In genomic region chr10:605632-606325, GRCh38 we compare ENCODE assay signal across 21 cellular contexts.
DNase-seq lines count a peak whose midpoint lies in the region; ATAC-seq, FAIRE-seq and TF ChIP-seq lines count a peak whose summit lies in the region.
"Had no signal": no experiment of that assay in that cellular context is flagged by ENCODE, and none has a peak within 500 bp of the region (broad histone marks: within the 10 kb centered on the region; RNA-seq: fewer than 3 reads in every experiment).

No MANE protein-coding gene starts in this region.

- H2AFZ ChIP-seq in neuronal stem cell (ENCODE audit: low read length), result no peak overlapping the region

- no peak overlapping the region for H3K23ac ChIP-seq in neuronal stem cell (ENCODE audit: low read depth, low read length, poor library complexity)

- H3K9me3 ChIP-seq in heart right ventricle (no peaks in the 10 kb centered on the region), kidney (ENCODE audit: control insufficient read depth in 1 of 2, low read length in 2 of 2) (no peaks in the 10 kb centered on the region), neuronal stem cell (replicated peaks in 1 of 2; ENCODE audit: control insufficient read depth in 2 of 2, insufficient read depth in 1 of 2, low read depth in 1 of 2, low read length in 2 of 2) (no peaks in the 10 kb centered on the region)
- H3K9me3 ChIP-seq: upper lobe of left lung had no signal

- DNase-seq in left ventricle myocardium superior, result peak; percentile 26
- no peak for DNase-seq in heart right ventricle
- DNase-seq in kidney, result peak; percentile 55
- DNase-seq in neuronal stem cell (ENCODE audit: low spot score), result no peak
- no peak for DNase-seq in activated CD8-positive, alpha-beta memory T cell treated with anti-CD3 and anti-CD28 coated beads, Interleukin-2, amount 50 U/mL, for 4 hours
- no peak for DNase-seq in inferior parietal cortex (ENCODE audit: extremely low spot score)
- DNase-seq: activated CD4-positive, alpha-beta T cell treated with anti-CD3 and anti-CD28 coated beads, Interleukin-2, amount 10 ng/mL, durations not matched to agents 7 days and 5 days; COR-L47; DMS79; effector memory CD8-positive, alpha-beta T cell; NCI-H1417; stimulated activated naive CD8-positive, alpha-beta T cell treated with anti-CD3 and anti-CD28 coated beads, Interleukin-15, amount 100 ng/mL, for 72 hours; T-helper 17 cell; upper lobe of left lung had no signal

- no peak overlapping the region for H2AK5ac ChIP-seq in neuronal stem cell (ENCODE audit: low read depth, low read length)

- peak overlapping the region; percentile 7 for H3K18ac ChIP-seq in neuronal stem cell (ENCODE audit: low read length)

- H4K8ac ChIP-seq in neuronal stem cell (ENCODE audit: low read depth, low read length), result no peak overlapping the region

- H3K27ac ChIP-seq in heart right ventricle (no peak overlapping the region), kidney (ENCODE audit: low read depth in 2 of 2, low read length in 2 of 2) (no peak overlapping the region), neuronal stem cell (replicated peaks; ENCODE audit: low read length) (no peak overlapping the region)
- H3K27ac ChIP-seq: upper lobe of left lung had no signal

- FAIRE-seq in kidney (lab: Jason Lieb, UNC), result no peak
- FAIRE-seq: A204.1 had no signal

- ATAC-seq in left ventricle myocardium superior (no peak), heart right ventricle (no peak), HG03045 (IDR thresholded peaks at IDR 0.05; ENCODE audit: unreplicated experiment) (no peak), HG03159 (IDR thresholded peaks at IDR 0.05; ENCODE audit: unreplicated experiment) (no peak)
- ATAC-seq: activated naive CD4-positive, alpha-beta T cell treated with anti-CD3 and anti-CD28 coated beads, Interleukin-2, amount 50 U/mL, for 72 hours; activated T-helper 17 cell treated with anti-CD3 and anti-CD28 coated beads, Interleukin-2, amount 50 U/mL, for 72 hours; effector memory CD8-positive, alpha-beta T cell; left lobe of liver; Panc1; stimulated activated naive CD8-positive, alpha-beta T cell treated with anti-CD3 and anti-CD28 coated beads, Interleukin-15, amount 100 ng/mL, for 72 hours; T-helper 17 cell had no signal

- H3K36me3 ChIP-seq in heart right ventricle, result no peaks in the 10 kb centered on the region
- H3K36me3 ChIP-seq in kidney (ENCODE audit: control insufficient read depth in 1 of 2, insufficient read depth in 2 of 2, low read length in 2 of 2), result no peaks in the 10 kb centered on the region
- no peaks in the 10 kb centered on the region for H3K36me3 ChIP-seq in neuronal stem cell (replicated peaks in 1 of 2; ENCODE audit: control insufficient read depth in 2 of 2, insufficient read depth in 2 of 2, low read length in 2 of 2)
- H3K36me3 ChIP-seq: upper lobe of left lung had no signal

- 93 to 94% methylated on average over 25 of the region's 25 CpGs for WGBS in heart right ventricle, 2 donors
- WGBS in neuronal stem cell (ENCODE audit: extremely low coverage in 2 of 2, insufficient read length in 2 of 2, insufficient replicate concordance in 1 of 2), 2 donors, result no CpG with 5 or more reads among the region's 25 CpGs

- no peaks in the 10 kb centered on the region for H3K27me3 ChIP-seq in heart right ventricle
- H3K27me3 ChIP-seq in neuronal stem cell (ENCODE audit: control insufficient read depth in 3 of 3, insufficient read depth in 3 of 3, low read depth in 1 of 3, low read length in 3 of 3), result no peaks in the 10 kb centered on the region
- H3K27me3 ChIP-seq: upper lobe of left lung had no signal

- H2BK15ac ChIP-seq in neuronal stem cell (ENCODE audit: low read length), result no peak overlapping the region

- H3K79me1 ChIP-seq in neuronal stem cell (ENCODE audit: low read depth, low read length), result peaks cover 3% of the 10 kb centered on the region

- H3K4me3 ChIP-seq in heart right ventricle (no peak overlapping the region), kidney (ENCODE audit: low read length in 2 of 2) (no peak overlapping the region), neuronal stem cell (ENCODE audit: low read length in 2 of 2) (no peak overlapping the region)
- H3K4me3 ChIP-seq: upper lobe of left lung had no signal

- H3K4ac ChIP-seq in neuronal stem cell (ENCODE audit: low read length), result no peak overlapping the region

- H2BK12ac ChIP-seq in neuronal stem cell (ENCODE audit: low read length), result no peak overlapping the region

- no peak overlapping the region for H3K4me2 ChIP-seq in neuronal stem cell (ENCODE audit: insufficient read depth, low read length, poor library complexity, severe bottlenecking)

- no peak overlapping the region for H4K91ac ChIP-seq in neuronal stem cell (ENCODE audit: low read depth, low read length, poor library complexity)

- H2BK120ac ChIP-seq in neuronal stem cell (ENCODE audit: low read depth, low read length), result no peak overlapping the region

- H3K4me1 ChIP-seq in heart right ventricle (peaks cover 8 to 56% (median 29%) of the 10 kb centered on the region in 9 donors), kidney (ENCODE audit: control insufficient read depth in 1 of 2, insufficient read depth in 1 of 2, low read depth in 1 of 2, low read length in 2 of 2) (peaks cover 5 to 12% of the 10 kb centered on the region in 2 donors), neuronal stem cell (ENCODE audit: control insufficient read depth in 2 of 2, insufficient read depth in 1 of 2, low read depth in 1 of 2, low read length in 2 of 2) (peaks cover 22 to 29% of the 10 kb centered on the region in 2 donors)

- H2BK5ac ChIP-seq in neuronal stem cell (ENCODE audit: low read length), result no peak overlapping the region

- H3K9ac ChIP-seq in kidney (ENCODE audit: low read length in 2 of 2), result no peak overlapping the region
- no peak overlapping the region for H3K9ac ChIP-seq in neuronal stem cell (ENCODE audit: low read depth, low read length, poor library complexity)

- no peak overlapping the region for H3K14ac ChIP-seq in neuronal stem cell (ENCODE audit: low read length)

- TF ChIP-seq CTCF in heart right ventricle (IDR thresholded peaks at IDR 0.05) (no peak), kidney (IDR thresholded peaks at IDR 0.05; ENCODE audit: borderline replicate concordance, extremely low read depth, insufficient read depth) (no peak)

- intact Hi-C loops in left ventricle myocardium superior (cut with micrococcal nuclease) (no loop called here), heart right ventricle (cut with DNase I) (no loop called here), kidney (cut with DNase I) (no loop called here)

Comparison
In these comparisons a context has a peak if more than half of its experiments do, and no peak if none do; other contexts are left out.
1. DNase-seq: peak in left ventricle myocardium superior (single experiment) and kidney (single experiment); none in heart right ventricle (0 of 2), neuronal stem cell (single experiment), activated CD8-positive, alpha-beta memory T cell treated with anti-CD3 and anti-CD28 coated beads, Interleukin-2, amount 50 U/mL, for 4 hours (single experiment) and inferior parietal cortex (single experiment).